8 cellular contexts compared by ENCODE assay signal in genomic region chr2:216110620-216111019, GRCh38. TPM values are rescaled to one million over a fixed set of nuclear protein-coding genes. Genes with fewer than 3 reads are reported as not detected.
DNase-seq lines count a peak whose midpoint lies in the region; ATAC-seq and TF ChIP-seq lines count a peak whose summit lies in the region.

No MANE protein-coding gene starts in this region.

- H3K4me3 ChIP-seq in hepatocyte: peak overlapping the region; percentile 80

- H3K36me3 ChIP-seq in hepatocyte (replicated peaks; ENCODE audit: insufficient read depth, low read depth): no peaks in the 10 kb centered on the region

- H3K4me2 ChIP-seq in hepatocyte: peak overlapping the region; percentile 84

- H2AFZ ChIP-seq in hepatocyte: no peak overlapping the region

- DNase-seq in activated CD4-positive, alpha-beta T cell treated with anti-CD3 and anti-CD28 coated beads for 36 hours: no peak
- no peak for DNase-seq in activated CD4-positive, alpha-beta T cell treated with anti-CD3 and anti-CD28 coated beads for 48 hours
- DNase-seq in activated CD4-positive, alpha-beta memory T cell treated with anti-CD3 and anti-CD28 coated beads for 36 hours: no peak
- DNase-seq in hepatocyte (ENCODE audit: low spot score) (no peak), SK-N-DZ (ENCODE audit: low spot score) (no peak)
- DNase-seq in stimulated activated naive B cell treated with anti-CD40 and anti-IgM and Interleukin-4, amounts not matched to agents 10 μg/mL and 1 μg/mL and 100 μg/mL, for 72 hours: no peak
- DNase-seq in activated CD4-positive, alpha-beta T cell treated with anti-CD3 and anti-CD28 coated beads, Interleukin-2, amount 50 U/mL, for 4 hours: no peak

- POLR2A ChIA-PET in activated CD4-positive, alpha-beta T cell treated with anti-CD3 and anti-CD28 coated beads for 36 hours (lab: Charles Lee): interaction anchor here (0.6 to 1.2 kb wide), 5 partner anchors 15 to 301 kb away, joined by 3 to 7 read pairs (median 4); partner anchors contain the start of genes PECR and TMEM169
- POLR2A ChIA-PET in activated CD4-positive, alpha-beta memory T cell treated with anti-CD3 and anti-CD28 coated beads for 36 hours (lab: Charles Lee): interaction anchor here (1.5 to 2.7 kb wide), 2 partner anchors 26 to 36 kb away, joined by 3 to 9 read pairs; no protein-coding TSS in a partner anchor

- H3K27me3 Mint-ChIP-seq in activated CD4-positive, alpha-beta T cell treated with anti-CD3 and anti-CD28 coated beads for 36 hours: no peaks in the 10 kb centered on the region
- H3K27me3 Mint-ChIP-seq in activated CD4-positive, alpha-beta memory T cell treated with anti-CD3 and anti-CD28 coated beads for 36 hours: peaks cover 4% of the 10 kb centered on the region
- H3K27me3 Mint-ChIP-seq in stimulated activated naive B cell treated with anti-CD40 and anti-IgM and Interleukin-4, amounts not matched to agents 10 μg/mL and 1 μg/mL and 100 μg/mL, for 72 hours: peaks cover 3% of the 10 kb centered on the region in 2 donors

- H3K27ac Mint-ChIP-seq in activated CD4-positive, alpha-beta T cell treated with anti-CD3 and anti-CD28 coated beads for 36 hours: peak overlapping the region; percentile 98
- H3K27ac Mint-ChIP-seq in activated CD4-positive, alpha-beta memory T cell treated with anti-CD3 and anti-CD28 coated beads for 36 hours: peak overlapping the region; percentile 100
- peak overlapping the region; percentile 51 for H3K27ac Mint-ChIP-seq in stimulated activated naive B cell treated with anti-CD40 and anti-IgM and Interleukin-4, amounts not matched to agents 10 μg/mL and 1 μg/mL and 100 μg/mL, for 72 hours

- H3K79me2 ChIP-seq in hepatocyte: peaks cover 47% of the 10 kb centered on the region

- H3K27ac ChIP-seq in hepatocyte: peak overlapping the region; percentile 92

- H3K9me3 Mint-ChIP-seq in activated CD4-positive, alpha-beta T cell treated with anti-CD3 and anti-CD28 coated beads for 36 hours (ENCODE audit: low read depth): no peaks in the 10 kb centered on the region
- no peaks in the 10 kb centered on the region for H3K9me3 Mint-ChIP-seq in activated CD4-positive, alpha-beta memory T cell treated with anti-CD3 and anti-CD28 coated beads for 36 hours
- H3K9me3 Mint-ChIP-seq in stimulated activated naive B cell treated with anti-CD40 and anti-IgM and Interleukin-4, amounts not matched to agents 10 μg/mL and 1 μg/mL and 100 μg/mL, for 72 hours: peaks cover 0 to 2% of the 10 kb centered on the region in 2 donors

- H3K27me3 ChIP-seq in hepatocyte: no peaks in the 10 kb centered on the region

- H3K36me3 Mint-ChIP-seq in activated CD4-positive, alpha-beta T cell treated with anti-CD3 and anti-CD28 coated beads for 36 hours (ENCODE audit: low read depth): peaks cover 61% of the 10 kb centered on the region
- H3K36me3 Mint-ChIP-seq in activated CD4-positive, alpha-beta memory T cell treated with anti-CD3 and anti-CD28 coated beads for 36 hours: peaks cover 59% of the 10 kb centered on the region
- H3K36me3 Mint-ChIP-seq in stimulated activated naive B cell treated with anti-CD40 and anti-IgM and Interleukin-4, amounts not matched to agents 10 μg/mL and 1 μg/mL and 100 μg/mL, for 72 hours: peaks cover 38 to 49% of the 10 kb centered on the region in 2 donors

- CTCF ChIA-PET in activated CD4-positive, alpha-beta T cell treated with anti-CD3 and anti-CD28 coated beads for 36 hours (lab: Charles Lee): interaction anchor here (0.6 to 6.1 kb wide), 29 partner anchors 8 to 727 kb away, joined by 3 to 50 read pairs (median 4); partner anchors contain the start of genes PECR and TMEM169
- CTCF ChIA-PET in activated CD4-positive, alpha-beta memory T cell treated with anti-CD3 and anti-CD28 coated beads for 36 hours (lab: Charles Lee): interaction anchor here (0.6 to 7.6 kb wide), 29 partner anchors 10 to 672 kb away, joined by 3 to 50 read pairs (median 5); partner anchors contain the start of genes PECR, RPL37A and TMEM169

- 13% methylated on average over 1 of the region's 1 CpG for WGBS in hepatocyte (ENCODE audit: low lambda C conversion rate, missing lambda C conversion rate)

- peaks cover 28% of the 10 kb centered on the region for H3K4me1 ChIP-seq in hepatocyte (ENCODE audit: insufficient read depth)

- peak overlapping the region; percentile 95 for H3K4me3 Mint-ChIP-seq in activated CD4-positive, alpha-beta T cell treated with anti-CD3 and anti-CD28 coated beads for 36 hours
- H3K4me3 Mint-ChIP-seq in activated CD4-positive, alpha-beta memory T cell treated with anti-CD3 and anti-CD28 coated beads for 36 hours: peak overlapping the region; percentile 100
- H3K4me3 Mint-ChIP-seq in stimulated activated naive B cell treated with anti-CD40 and anti-IgM and Interleukin-4, amounts not matched to agents 10 μg/mL and 1 μg/mL and 100 μg/mL, for 72 hours: peak overlapping the region; percentile 97 to 99

- no peaks in the 10 kb centered on the region for H3K9me2 ChIP-seq in hepatocyte (replicated peaks; ENCODE audit: insufficient read depth)

- H3K4me1 Mint-ChIP-seq in activated CD4-positive, alpha-beta T cell treated with anti-CD3 and anti-CD28 coated beads for 36 hours: peaks cover 58% of the 10 kb centered on the region
- peaks cover 65% of the 10 kb centered on the region for H3K4me1 Mint-ChIP-seq in activated CD4-positive, alpha-beta memory T cell treated with anti-CD3 and anti-CD28 coated beads for 36 hours (ENCODE audit: low read depth)
- H3K4me1 Mint-ChIP-seq in stimulated activated naive B cell treated with anti-CD40 and anti-IgM and Interleukin-4, amounts not matched to agents 10 μg/mL and 1 μg/mL and 100 μg/mL, for 72 hours: peaks cover 39 to 57% of the 10 kb centered on the region in 2 donors

- no peaks in the 10 kb centered on the region for H3K9me3 ChIP-seq in hepatocyte (ENCODE audit: low read depth)

- intact Hi-C loops in activated CD4-positive, alpha-beta T cell treated with anti-CD3 and anti-CD28 coated beads for 36 hours (cut with DNase I, micrococcal nuclease): loop anchor here (1.0 to 5.0 kb wide), 5 partner anchors 30 to 798 kb away; partner anchors contain the start of gene ATIC (in 1 of the 2)
- intact Hi-C loops in activated CD4-positive, alpha-beta memory T cell treated with anti-CD3 and anti-CD28 coated beads for 36 hours (cut with micrococcal nuclease): loop anchor here (1.0 to 10.0 kb wide), 6 partner anchors 10 to 554 kb away; no protein-coding TSS in a partner anchor

- no peaks in the 10 kb centered on the region for H4K20me1 ChIP-seq in hepatocyte (ENCODE audit: insufficient read depth, poor library complexity, severe bottlenecking)

- no peak for ATAC-seq in activated CD4-positive, alpha-beta T cell treated with anti-CD3 and anti-CD28 coated beads for 36 hours
- ATAC-seq in stimulated activated naive B cell treated with anti-CD40 and anti-IgM and Interleukin-4, amounts not matched to agents 10 μg/mL and 1 μg/mL and 100 μg/mL, for 72 hours (replicated peaks): no peak
- no peak for ATAC-seq in HG02798 (IDR thresholded peaks at IDR 0.05; ENCODE audit: poor library complexity, unreplicated experiment)

- TF ChIP-seq CTCF in hepatocyte (IDR thresholded peaks at IDR 0.05; ENCODE audit: poor library complexity): no peak

RNA-seq across cellular contexts. Expression of gene XRCC5, which starts 1.5 kb away (rescaled TPM):
- 100 to 1,000 TPM; 395 to 536 TPM for total RNA-seq in activated CD4-positive, alpha-beta T cell treated with anti-CD3 and anti-CD28 coated beads for 36 hours
- total RNA-seq in activated CD4-positive, alpha-beta memory T cell treated with anti-CD3 and anti-CD28 coated beads for 36 hours: 100 to 1,000 TPM; 510 to 515 TPM
- total RNA-seq in hepatocyte: 191 and 208 TPM in 2 replicates
- polyA plus RNA-seq in hepatocyte: 157 and 181 TPM in 2 replicates
- polyA plus RNA-seq in SK-N-DZ (2014; cell fraction: cytosol; rRNA removed): 469 and 473 TPM in 2 replicates
- 187 and 227 TPM in 2 replicates for polyA plus RNA-seq in SK-N-DZ (2014; cell fraction: nucleus; rRNA removed)

RNA-seq across cellular contexts. Expression of gene TMEM169, which starts 28.9 kb away (rescaled TPM):
- total RNA-seq in activated CD4-positive, alpha-beta T cell treated with anti-CD3 and anti-CD28 coated beads for 36 hours: 1 to 10 TPM; 1.6 to 1.8 TPM
- 1 to 10 TPM; 2.0 to 2.7 TPM for total RNA-seq in activated CD4-positive, alpha-beta memory T cell treated with anti-CD3 and anti-CD28 coated beads for 36 hours
- total RNA-seq in hepatocyte: 1.1 and 1.8 TPM in 2 replicates
- polyA plus RNA-seq in hepatocyte: 0.91 and 0.97 TPM in 2 replicates
- 28.3 and 32.8 TPM in 2 replicates for polyA plus RNA-seq in SK-N-DZ (2014; cell fraction: cytosol; rRNA removed)
- 11.1 and 16.1 TPM in 2 replicates for polyA plus RNA-seq in SK-N-DZ (2014; cell fraction: nucleus; rRNA removed)

RNA-seq across cellular contexts. Expression of gene PECR, which starts 29.0 kb away (rescaled TPM):
- total RNA-seq in activated CD4-positive, alpha-beta T cell treated with anti-CD3 and anti-CD28 coated beads for 36 hours: 10 to 100 TPM; 17.0 to 20.8 TPM
- 10 to 100 TPM; 23.3 to 27.6 TPM for total RNA-seq in activated CD4-positive, alpha-beta memory T cell treated with anti-CD3 and anti-CD28 coated beads for 36 hours
- 24.6 and 32.4 TPM in 2 replicates for total RNA-seq in hepatocyte
- polyA plus RNA-seq in hepatocyte: 13.8 and 17.4 TPM in 2 replicates
- 25.1 and 39.7 TPM in 2 replicates for polyA plus RNA-seq in SK-N-DZ (2014; cell fraction: cytosol; rRNA removed)
- 29.7 and 33.0 TPM in 2 replicates for polyA plus RNA-seq in SK-N-DZ (2014; cell fraction: nucleus; rRNA removed)
